1 cellular context compared by ENCODE assay signal in the genomic region with DNA sequence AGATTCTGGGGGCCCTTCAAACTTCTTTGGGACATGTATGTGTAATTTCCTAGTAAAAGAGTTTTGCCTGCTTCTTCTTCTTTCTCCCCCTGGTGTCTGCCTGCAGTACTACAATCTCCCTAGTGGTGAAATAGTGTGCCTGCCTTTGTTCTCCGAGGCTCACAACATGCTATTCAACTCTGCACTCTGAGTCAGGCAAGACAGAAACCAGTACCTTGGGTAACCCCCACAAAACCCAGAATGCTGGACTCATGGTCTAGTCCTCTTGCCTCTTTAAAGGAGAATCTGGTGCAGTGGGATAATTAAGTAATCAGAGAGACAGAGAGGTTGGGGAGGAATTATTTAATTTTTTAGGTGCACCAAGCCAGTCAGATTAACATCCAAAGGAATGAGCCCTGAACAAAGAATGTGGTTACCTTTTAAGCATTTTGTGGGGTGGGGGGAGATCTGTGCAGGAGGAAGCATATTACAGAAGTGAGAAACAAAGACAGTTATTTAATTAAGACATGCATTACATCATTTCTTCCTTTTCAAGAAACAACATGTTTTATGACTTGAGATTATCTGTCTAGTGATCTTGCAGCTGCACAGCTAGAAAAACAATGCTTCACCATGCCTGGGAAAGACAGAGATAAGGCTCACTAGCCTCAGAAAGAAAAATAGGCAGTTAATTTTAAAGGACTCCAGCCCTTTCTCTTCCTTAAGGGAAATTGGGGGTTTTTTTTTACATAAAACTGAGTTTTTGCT.
TF ChIP-seq lines count a peak whose summit lies in the region.

No MANE protein-coding gene starts in this region.

TF ChIP-seq in GM12878, 131 proteins besides CTCF, POLR2A, EP300 and RAD21 (continued from another document and continues in another):
- peak; percentile 90 for TF ChIP-seq RELB (IDR thresholded peaks at IDR 0.05; ENCODE audit: low read depth)
- no peak for TF ChIP-seq KDM1A (IDR thresholded peaks at IDR 0.05; ENCODE audit: borderline replicate concordance)
- no peak for TF ChIP-seq CBX3 (IDR thresholded peaks at IDR 0.05; ENCODE audit: borderline replicate concordance, low read depth)
- TF ChIP-seq RCOR1 (conservative IDR thresholded peaks at IDR 0.05; ENCODE audit: low read depth, low read length) = no peak
- no peak for TF ChIP-seq GABPA (IDR thresholded peaks at IDR 0.05; ENCODE audit: low read depth)
- no peak for TF ChIP-seq MYB (IDR thresholded peaks at IDR 0.05; ENCODE audit: borderline replicate concordance, low read depth, low read length)
- peak; percentile 84; the same call in 1 of the 2 replicates for TF ChIP-seq NBN (IDR thresholded peaks at IDR 0.05)
- no peak for TF ChIP-seq PRDM15 (CRISPR knock-in tag; IDR thresholded peaks at IDR 0.05)
- TF ChIP-seq EGR1 (IDR thresholded peaks at IDR 0.05; ENCODE audit: borderline replicate concordance in 1 of 2, low read depth in 2 of 2, low read length in 2 of 2) = no peak
- TF ChIP-seq CHD2 (IDR thresholded peaks at IDR 0.05; ENCODE audit: borderline replicate concordance, low read depth, low read length) = no peak
- TF ChIP-seq USF1 (IDR thresholded peaks at IDR 0.05; ENCODE audit: borderline replicate concordance, extremely low read length, insufficient read depth, low read depth, low read length) = no peak
- TF ChIP-seq ZNF274 (IDR thresholded peaks at IDR 0.05; ENCODE audit: insufficient read depth, insufficient read length) = no peak
- TF ChIP-seq CUX1 (IDR thresholded peaks at IDR 0.05; ENCODE audit: insufficient replicate concordance, low read depth, low read length) = no peak
- peak; percentile 57; the same call in 1 of the 2 replicates for TF ChIP-seq ZNF217 (IDR thresholded peaks at IDR 0.05)
- TF ChIP-seq STAT1 (conservative IDR thresholded peaks at IDR 0.05) = no peak
- TF ChIP-seq SREBF2 (IDR thresholded peaks at IDR 0.05; ENCODE audit: low read length) = no peak
- TF ChIP-seq SMARCA5 (IDR thresholded peaks at IDR 0.05) = peak; percentile 45; the same call in 1 of the 2 replicates
- peak in 1 of 2 experiments; percentile 80; a peak in 1 of 4 replicates for TF ChIP-seq CEBPB (IDR thresholded peaks at IDR 0.05; ENCODE audit: borderline replicate concordance in 1 of 2, low read depth in 2 of 2, low read length in 2 of 2)
- TF ChIP-seq TBL1XR1 (IDR thresholded peaks at IDR 0.05; ENCODE audit: low read depth, low read length) = no peak
- TF ChIP-seq PML (IDR thresholded peaks at IDR 0.05; ENCODE audit: low read length) = peak; percentile 66; the same call in 1 of the 2 replicates
- TF ChIP-seq, protein P1, sequence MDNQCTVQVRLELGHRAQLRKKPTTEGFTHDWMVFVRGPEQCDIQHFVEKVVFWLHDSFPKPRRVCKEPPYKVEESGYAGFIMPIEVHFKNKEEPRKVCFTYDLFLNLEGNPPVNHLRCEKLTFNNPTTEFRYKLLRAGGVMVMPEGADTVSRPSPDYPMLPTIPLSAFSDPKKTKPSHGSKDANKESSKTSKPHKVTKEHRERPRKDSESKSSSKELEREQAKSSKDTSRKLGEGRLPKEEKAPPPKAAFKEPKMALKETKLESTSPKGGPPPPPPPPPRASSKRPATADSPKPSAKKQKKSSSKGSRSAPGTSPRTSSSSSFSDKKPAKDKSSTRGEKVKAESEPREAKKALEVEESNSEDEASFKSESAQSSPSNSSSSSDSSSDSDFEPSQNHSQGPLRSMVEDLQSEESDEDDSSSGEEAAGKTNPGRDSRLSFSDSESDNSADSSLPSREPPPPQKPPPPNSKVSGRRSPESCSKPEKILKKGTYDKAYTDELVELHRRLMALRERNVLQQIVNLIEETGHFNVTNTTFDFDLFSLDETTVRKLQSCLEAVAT (IDR thresholded peaks at IDR 0.05) = peak; percentile 70
- no peak for TF ChIP-seq NFXL1 (IDR thresholded peaks at IDR 0.05; ENCODE audit: borderline replicate concordance)
- peak; percentile 83 for TF ChIP-seq SPI1 (IDR thresholded peaks at IDR 0.05; ENCODE audit: borderline replicate concordance, insufficient read depth, low read depth, low read length)
- no peak for TF ChIP-seq CHD4 (IDR thresholded peaks at IDR 0.05)
- TF ChIP-seq ATF3 (IDR thresholded peaks at IDR 0.05; ENCODE audit: borderline replicate concordance, extremely low read depth, low read depth, low read length) = no peak
- TF ChIP-seq REST (IDR thresholded peaks at IDR 0.05; ENCODE audit: low read depth, low read length) = no peak
- TF ChIP-seq, protein P2, sequence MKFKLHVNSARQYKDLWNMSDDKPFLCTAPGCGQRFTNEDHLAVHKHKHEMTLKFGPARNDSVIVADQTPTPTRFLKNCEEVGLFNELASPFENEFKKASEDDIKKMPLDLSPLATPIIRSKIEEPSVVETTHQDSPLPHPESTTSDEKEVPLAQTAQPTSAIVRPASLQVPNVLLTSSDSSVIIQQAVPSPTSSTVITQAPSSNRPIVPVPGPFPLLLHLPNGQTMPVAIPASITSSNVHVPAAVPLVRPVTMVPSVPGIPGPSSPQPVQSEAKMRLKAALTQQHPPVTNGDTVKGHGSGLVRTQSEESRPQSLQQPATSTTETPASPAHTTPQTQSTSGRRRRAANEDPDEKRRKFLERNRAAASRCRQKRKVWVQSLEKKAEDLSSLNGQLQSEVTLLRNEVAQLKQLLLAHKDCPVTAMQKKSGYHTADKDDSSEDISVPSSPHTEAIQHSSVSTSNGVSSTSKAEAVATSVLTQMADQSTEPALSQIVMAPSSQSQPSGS (IDR thresholded peaks at IDR 0.05; ENCODE audit: low read length) = peak; percentile 91
- TF ChIP-seq ELK1 (IDR thresholded peaks at IDR 0.05; ENCODE audit: low read depth, low read length) = no peak
- no peak for TF ChIP-seq SMAD1 (IDR thresholded peaks at IDR 0.05; ENCODE audit: low read depth, partially characterized antibody)
